In genomic region chr3:178485756-178486155, GRCh38 we compare ENCODE assay signal across 26 cellular contexts. TPM values are rescaled to one million over a fixed set of nuclear protein-coding genes. Genes with fewer than 3 reads are reported as not detected.
DNase-seq lines count a peak whose midpoint lies in the region; ATAC-seq and TF ChIP-seq lines count a peak whose summit lies in the region.
"Had no signal": no experiment of that assay in that cellular context is flagged by ENCODE, and none has a peak within 500 bp of the region (broad histone marks: within the 10 kb centered on the region; RNA-seq: fewer than 3 reads in every experiment).

No MANE protein-coding gene starts in this region.

- TF ChIP-seq CTCF in BJ (IDR thresholded peaks at IDR 0.05; ENCODE audit: insufficient read depth, low read depth, low read length) (no peak), choroid plexus epithelial cell (conservative IDR thresholded peaks at IDR 0.05; ENCODE audit: low read depth, low read length) (no peak), omental fat pad (IDR thresholded peaks at IDR 0.05) (no peak), suprapubic skin (IDR thresholded peaks at IDR 0.05) (no peak)
- TF ChIP-seq CTCF in CD4-positive, alpha-beta T cell (IDR thresholded peaks at IDR 0.05) = no peak

- no peaks in the 10 kb centered on the region for H3K4me1 ChIP-seq in suprapubic skin

- POLR2A ChIA-PET in BJ (lab: Charles Lee) = no interaction called here
- POLR2A ChIA-PET in CD4-positive, alpha-beta T cell (lab: Charles Lee) = no interaction called here

- no peaks in the 10 kb centered on the region for H3K36me3 ChIP-seq in BJ (ENCODE audit: control insufficient read depth, insufficient read depth, low read length)
- no peaks in the 10 kb centered on the region for H3K36me3 ChIP-seq in suprapubic skin
- H3K36me3 ChIP-seq: cardiac muscle cell, neutrophil, thyroid gland had no signal

- H3K27ac ChIP-seq in CD4-positive, alpha-beta T cell (ENCODE audit: low read depth, low read length) = no peak overlapping the region
- no peak overlapping the region for H3K27ac ChIP-seq in suprapubic skin
- H3K27ac ChIP-seq: cardiac muscle cell, epithelial cell of prostate, neutrophil, thyroid gland had no signal

- no peak overlapping the region for H3K27ac Mint-ChIP-seq in CD4-positive, alpha-beta T cell
- H3K27ac Mint-ChIP-seq: activated CD4-positive, alpha-beta T cell treated with anti-CD3 and anti-CD28 coated beads for 36 hours; activated CD8-positive, alpha-beta memory T cell treated with anti-CD3 and anti-CD28 coated beads, Interleukin-2, amount 10 ng/mL, durations not matched to agents 7 days and 5 days; activated naive CD8-positive, alpha-beta T cell treated with anti-CD3 and anti-CD28 coated beads, Interleukin-2, amount 10 ng/mL, durations not matched to agents 7 days and 5 days; activated T-helper 17 cell treated with anti-CD3 and anti-CD28 coated beads, Interleukin-2, amount 50 U/mL, for 72 hours; IgD-negative memory B cell had no signal

- CTCF ChIA-PET in BJ (lab: Yijun Ruan, JAX) = interaction anchor here (0.9 to 1.7 kb wide), 5 partner anchors 10 to 50 kb away, joined by 3 to 5 read pairs (median 4); no protein-coding TSS in a partner anchor
- CTCF ChIA-PET in CD4-positive, alpha-beta T cell (lab: Charles Lee) = no interaction called here

- H3K4me3 ChIP-seq in BJ (ENCODE audit: low read depth, low read length) (no peak overlapping the region), choroid plexus epithelial cell (ENCODE audit: low read depth, low read length) (no peak overlapping the region), suprapubic skin (no peak overlapping the region)
- H3K4me3 ChIP-seq: cardiac muscle cell, GM12878, thyroid gland had no signal

- no peak for TF ChIP-seq POLR2A in suprapubic skin (IDR thresholded peaks at IDR 0.05)

- no peaks in the 10 kb centered on the region for H3K9me3 ChIP-seq in CD4-positive, alpha-beta T cell (ENCODE audit: control insufficient read depth, low read length)
- H3K9me3 ChIP-seq in suprapubic skin = no peaks in the 10 kb centered on the region
- H3K9me3 ChIP-seq: neutrophil, thyroid gland had no signal

- 40% methylated on average over 4 of the region's 4 CpGs for WGBS in suprapubic skin

- peaks cover 14% of the 10 kb centered on the region for H3K27me3 Mint-ChIP-seq in CD4-positive, alpha-beta T cell
- H3K27me3 Mint-ChIP-seq: activated CD8-positive, alpha-beta memory T cell treated with anti-CD3 and anti-CD28 coated beads, Interleukin-2, amount 10 ng/mL, durations not matched to agents 7 days and 5 days had no signal

- intact Hi-C loops in CD4-positive, alpha-beta T cell (cut with DNase I, micrococcal nuclease) = no loop called here

- DNase-seq in BJ (ENCODE audit: low read depth) = peak; percentile 81
- DNase-seq in M059J (ENCODE audit: low read depth) = peak; percentile 76
- DNase-seq in choroid plexus epithelial cell (ENCODE audit: low read depth) = peak; percentile 14
- no peak for DNase-seq in omental fat pad (ENCODE audit: low spot score)
- no peak for DNase-seq in epidermal melanocyte (ENCODE audit: insufficient read length, low spot score)
- no peak for DNase-seq in iPS-NIHi7 (ENCODE audit: extremely low spot score)
- no peak for DNase-seq in CD4-positive, alpha-beta T cell
- no peak for DNase-seq in suprapubic skin (ENCODE audit: low spot score in 2 of 2)
- DNase-seq: activated CD4-positive, alpha-beta T cell treated with anti-CD3 and anti-CD28 coated beads for 36 hours; activated CD8-positive, alpha-beta memory T cell treated with anti-CD3 and anti-CD28 coated beads, Interleukin-2, amount 10 ng/mL, durations not matched to agents 7 days and 5 days; activated naive CD8-positive, alpha-beta T cell treated with anti-CD3 and anti-CD28 coated beads, Interleukin-2, amount 10 ng/mL, durations not matched to agents 7 days and 5 days; AML-193; glutamatergic neuron; NCI-H1694; SW 1271; thyroid gland had no signal

- no peak overlapping the region for H3K4me3 Mint-ChIP-seq in CD4-positive, alpha-beta T cell
- H3K4me3 Mint-ChIP-seq: activated CD4-positive, alpha-beta T cell treated with anti-CD3 and anti-CD28 coated beads for 36 hours; activated CD8-positive, alpha-beta memory T cell treated with anti-CD3 and anti-CD28 coated beads, Interleukin-2, amount 10 ng/mL, durations not matched to agents 7 days and 5 days; activated naive CD8-positive, alpha-beta T cell treated with anti-CD3 and anti-CD28 coated beads, Interleukin-2, amount 10 ng/mL, durations not matched to agents 7 days and 5 days; activated T-helper 17 cell treated with anti-CD3 and anti-CD28 coated beads, Interleukin-2, amount 50 U/mL, for 72 hours; IgD-negative memory B cell had no signal

- no peaks in the 10 kb centered on the region for H3K4me1 Mint-ChIP-seq in CD4-positive, alpha-beta T cell (ENCODE audit: low read depth)
- H3K4me1 Mint-ChIP-seq: activated CD4-positive, alpha-beta T cell treated with anti-CD3 and anti-CD28 coated beads for 36 hours; activated CD8-positive, alpha-beta memory T cell treated with anti-CD3 and anti-CD28 coated beads, Interleukin-2, amount 10 ng/mL, durations not matched to agents 7 days and 5 days; activated naive CD8-positive, alpha-beta T cell treated with anti-CD3 and anti-CD28 coated beads, Interleukin-2, amount 10 ng/mL, durations not matched to agents 7 days and 5 days; activated T-helper 17 cell treated with anti-CD3 and anti-CD28 coated beads, Interleukin-2, amount 50 U/mL, for 72 hours had no signal

- H3K27me3 ChIP-seq in BJ (ENCODE audit: control insufficient read depth, insufficient read depth, low read length) (no peaks in the 10 kb centered on the region), suprapubic skin (no peaks in the 10 kb centered on the region)
- H3K27me3 ChIP-seq in CD4-positive, alpha-beta T cell (ENCODE audit: control insufficient read depth, insufficient read depth, low read length) = no peaks in the 10 kb centered on the region
- H3K27me3 ChIP-seq: cardiac muscle cell, neutrophil, thyroid gland had no signal

- TF ChIP-seq EP300 in suprapubic skin (IDR thresholded peaks at IDR 0.05) = no peak

- peak; percentile 38 for ATAC-seq in omental fat pad (ENCODE audit: low FRiP score)
- no peak for ATAC-seq in CD4-positive, alpha-beta T cell (ENCODE audit: poor library complexity)
- ATAC-seq: activated CD4-positive, alpha-beta T cell treated with anti-CD3 and anti-CD28 coated beads for 36 hours; activated CD8-positive, alpha-beta memory T cell treated with anti-CD3 and anti-CD28 coated beads, Interleukin-2, amount 10 ng/mL, durations not matched to agents 7 days and 5 days; activated T-helper 17 cell treated with anti-CD3 and anti-CD28 coated beads, Interleukin-2, amount 50 U/mL, for 72 hours; GM12878; HCT116; left lobe of liver had no signal

- no peaks in the 10 kb centered on the region for H3K36me3 Mint-ChIP-seq in CD4-positive, alpha-beta T cell (ENCODE audit: low read depth)
- H3K36me3 Mint-ChIP-seq: activated CD8-positive, alpha-beta memory T cell treated with anti-CD3 and anti-CD28 coated beads, Interleukin-2, amount 10 ng/mL, durations not matched to agents 7 days and 5 days; activated naive CD8-positive, alpha-beta T cell treated with anti-CD3 and anti-CD28 coated beads, Interleukin-2, amount 10 ng/mL, durations not matched to agents 7 days and 5 days; IgD-negative memory B cell had no signal

- H3K9me3 Mint-ChIP-seq in CD4-positive, alpha-beta T cell = no peaks in the 10 kb centered on the region
- H3K9me3 Mint-ChIP-seq: activated naive CD8-positive, alpha-beta T cell treated with anti-CD3 and anti-CD28 coated beads, Interleukin-2, amount 10 ng/mL, durations not matched to agents 7 days and 5 days; activated T-helper 17 cell treated with anti-CD3 and anti-CD28 coated beads, Interleukin-2, amount 50 U/mL, for 72 hours; IgD-negative memory B cell had no signal

RNA-seq across cellular contexts. Expression of gene KCNMB2, which starts 50.5 kb away (rescaled TPM):
- not detected in 2 replicates for polyA plus RNA-seq in BJ (2011; rRNA removed)
- 0.38 TPM in 1 of 2 replicates, not detected in the other for polyA minus RNA-seq in BJ (2011; rRNA and poly(A)+ RNA removed)
- 7.9 and 10.4 TPM in 2 replicates for total RNA-seq in M059J (2014; rRNA removed; shearing (Covaris generic))
- total RNA-seq in omental fat pad (under 1 TPM in 2 of 4 donors, not detected in 2; 0.24 to 0.65 TPM), suprapubic skin (under 1 TPM in 1 of 4 donors, not detected in 3; 0.42 TPM)
- total RNA-seq in CD4-positive, alpha-beta T cell = not detected
- total RNA-seq: activated CD4-positive, alpha-beta T cell treated with anti-CD3 and anti-CD28 coated beads for 36 hours; activated CD8-positive, alpha-beta memory T cell treated with anti-CD3 and anti-CD28 coated beads, Interleukin-2, amount 10 ng/mL, durations not matched to agents 7 days and 5 days; activated naive CD8-positive, alpha-beta T cell treated with anti-CD3 and anti-CD28 coated beads, Interleukin-2, amount 10 ng/mL, durations not matched to agents 7 days and 5 days; activated T-helper 17 cell treated with anti-CD3 and anti-CD28 coated beads, Interleukin-2, amount 50 U/mL, for 72 hours; dermis microvascular lymphatic vessel endothelial cell; left lobe of liver; renal cortical epithelial cell had no signal
- polyA plus RNA-seq: cardiac muscle cell, IgD-negative memory B cell had no signal

Comparison
In these comparisons a context has a peak if more than half of its experiments do, and no peak if none do; other contexts are left out.
1. DNase-seq: peak in BJ (single experiment), M059J (single experiment) and choroid plexus epithelial cell (single experiment); none in omental fat pad (single experiment), epidermal melanocyte (single experiment), iPS-NIHi7 (single experiment), CD4-positive, alpha-beta T cell (0 of 10) and suprapubic skin (0 of 2).